In the genomic region with DNA sequence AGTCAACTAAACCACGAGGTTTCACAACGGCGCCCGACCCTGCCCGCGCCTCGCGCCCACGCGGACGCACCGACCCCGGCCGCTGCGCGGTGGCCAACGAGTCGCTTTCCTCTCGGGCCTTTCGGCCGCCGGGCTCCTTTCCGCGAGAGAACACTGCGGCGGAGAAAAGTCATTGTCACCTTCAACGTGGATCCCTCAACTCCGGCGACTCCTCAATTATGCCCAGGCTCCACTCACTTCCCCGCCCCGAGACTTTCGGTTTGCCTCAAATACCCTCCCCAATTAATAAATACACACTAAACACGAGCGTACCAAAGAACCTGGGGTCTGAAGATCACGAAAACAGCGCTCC, we compare ENCODE assay signal across 8 cellular contexts. TPM values are rescaled to one million over a fixed set of nuclear protein-coding genes. Genes with fewer than 3 reads are reported as not detected.
DNase-seq lines count a peak whose midpoint lies in the region; TF ChIP-seq lines count a peak whose summit lies in the region.

No MANE protein-coding gene starts in this region.

- H3K27me3 Mint-ChIP-seq in chondrocyte (ENCODE audit: low read depth), result no peaks in the 10 kb centered on the region

- DNase-seq in DMS53 (lab: John Stamatoyannopoulos, UW) (peak; percentile 85), DMS53 treated with DMSO at 0.1 percent for 48 hours (lab: John Stamatoyannopoulos, UW; ENCODE audit: unreplicated experiment) (no peak), SJCRH30 (no peak), chondrocyte (ENCODE audit: low spot score) (no peak), substantia nigra (lab: John Stamatoyannopoulos, UW) (peak in 18 of 49 donors; percentile 15 to 51 (median 26)), cerebellar cortex (ENCODE audit: low spot score) (no peak), EL (no peak)

- H3K4me3 ChIP-seq in SJCRH30 (peak overlapping the region; percentile 82), mononuclear cell (ENCODE audit: low read length) (peak overlapping the region; percentile 62)

- TF ChIP-seq CTCF in chondrocyte (IDR thresholded peaks at IDR 0.05), result no peak

- H3K4me1 ChIP-seq in SJCRH30, result peaks cover 14% of the 10 kb centered on the region
- H3K4me1 ChIP-seq in mononuclear cell (ENCODE audit: insufficient read depth, low read length), result peaks cover 31% of the 10 kb centered on the region

- peak overlapping the region; percentile 84 for H3K27ac Mint-ChIP-seq in chondrocyte (ENCODE audit: unreplicated experiment)

- H3K9me3 Mint-ChIP-seq in chondrocyte (ENCODE audit: low read depth), result no peaks in the 10 kb centered on the region

- H3K27me3 ChIP-seq in SJCRH30, result no peaks in the 10 kb centered on the region
- H3K27me3 ChIP-seq in mononuclear cell (ENCODE audit: insufficient read depth, low read length), result no peaks in the 10 kb centered on the region

- H3K27ac ChIP-seq in SJCRH30 (peak overlapping the region; percentile 88), substantia nigra (ENCODE audit: low read depth, low read length, poor library complexity, severe bottlenecking) (peak overlapping the region; percentile 51)

- H3K4me3 Mint-ChIP-seq in chondrocyte (ENCODE audit: unreplicated experiment), result peak overlapping the region; percentile 92

- H3K9me3 ChIP-seq in SJCRH30 (replicated peaks) (no peaks in the 10 kb centered on the region), mononuclear cell (ENCODE audit: low read depth, low read length) (no peaks in the 10 kb centered on the region)

- no peaks in the 10 kb centered on the region for H3K36me3 Mint-ChIP-seq in chondrocyte (ENCODE audit: low read depth)

- peaks cover 45% of the 10 kb centered on the region for H3K4me1 Mint-ChIP-seq in chondrocyte (ENCODE audit: low read depth)

- H3K36me3 ChIP-seq in SJCRH30, result no peaks in the 10 kb centered on the region

RNA-seq across cellular contexts. Expression of a gene that starts 0.5 kb away (rescaled TPM):
- total RNA-seq in SJCRH30 (2014; rRNA removed; shearing (Covaris generic)), result 87.6 and 105 TPM in 2 replicates
- 26.9 to 34.8 TPM (median 32.5 TPM) in 3 replicates for total RNA-seq in chondrocyte
- total RNA-seq in mononuclear cell, result 109 TPM
